ENCODE assay signal across 8 cellular contexts in the genomic region with DNA sequence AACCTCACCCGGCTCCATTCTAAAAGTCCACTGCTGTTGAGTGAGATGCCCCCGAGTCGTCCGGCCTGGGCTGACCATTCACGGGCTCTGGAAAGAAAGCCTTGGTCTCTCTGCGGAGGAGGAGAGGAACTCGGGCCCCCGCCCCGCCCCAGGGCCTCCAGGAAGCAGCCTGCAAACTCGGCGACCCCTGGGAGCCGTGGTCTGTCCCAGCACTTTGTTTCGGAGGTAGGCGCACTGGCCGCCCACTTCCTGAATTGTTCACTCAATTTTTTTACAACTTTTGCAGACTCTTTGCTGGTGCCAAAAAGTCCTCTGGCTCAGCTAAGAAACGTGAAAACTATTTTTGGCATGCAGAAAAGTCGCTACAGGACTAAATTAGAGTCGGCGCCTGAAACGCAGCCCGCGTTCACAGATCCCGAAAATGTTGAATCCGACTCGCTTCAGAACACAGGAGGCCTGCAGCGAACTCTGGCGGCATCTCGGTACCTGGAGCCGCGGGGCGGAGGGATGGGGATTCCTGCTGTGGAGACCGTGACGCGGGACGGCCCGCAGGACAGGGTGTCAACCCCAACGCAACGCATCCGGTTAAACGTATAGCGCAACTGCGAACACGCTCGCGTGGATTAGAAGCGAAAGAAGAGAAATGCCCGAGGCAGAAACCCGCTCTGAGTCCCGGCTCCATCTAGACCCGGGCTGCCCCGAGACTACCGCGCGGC. TPM values are rescaled to one million over a fixed set of nuclear protein-coding genes. Genes with fewer than 3 reads are reported as not detected.
DNase-seq lines count a peak whose midpoint lies in the region; ATAC-seq lines count a peak whose summit lies in the region.

No MANE protein-coding gene starts in this region.

- peak; percentile 92 for DNase-seq in ELR (ENCODE audit: low read depth)
- peak; percentile 38 for DNase-seq in SK-MEL-5 (ENCODE audit: low read depth, low spot score)
- peak; percentile 83 for DNase-seq in ecto neural progenitor cell (ENCODE audit: low spot score)
- DNase-seq in left lobe of liver (ENCODE audit: low spot score), result peak; percentile 54
- peak; percentile 13 for DNase-seq in stimulated activated CD8-positive, alpha-beta memory T cell treated with anti-CD3 and anti-CD28 coated beads, Interleukin-4, amount 100 ng/mL, for 24 hours (ENCODE audit: low read depth)
- no peak for DNase-seq in NCI-H2171 treated with DMSO at 0.1 percent for 48 hours (lab: John Stamatoyannopoulos, UW)
- DNase-seq in NCI-H1436 treated with DMSO at 0.1 percent for 48 hours (lab: John Stamatoyannopoulos, UW), result no peak
- no peak for DNase-seq in globus pallidus (ENCODE audit: low spot score)

- ATAC-seq in left lobe of liver, result peak; percentile 55

- in situ Hi-C loops in SK-MEL-5 (cut with HindIII; ENCODE audit: low pct_unique_long_range_greater_than_20kb, low sequenced_read_pairs), result no loop called here

RNA-seq across cellular contexts. Expression of a gene that starts 1.5 kb away (rescaled TPM):
- total RNA-seq in SK-MEL-5 (2014; rRNA removed; shearing (Covaris generic)), result 3.1 and 4.7 TPM in 2 replicates
- polyA plus RNA-seq in SK-MEL-5 (2015; cell fraction: cytosol; rRNA removed), result 4.4 and 4.6 TPM in 2 replicates
- polyA plus RNA-seq in SK-MEL-5 (2015; cell fraction: nucleus; rRNA removed), result 3.2 and 4.5 TPM in 2 replicates
- total RNA-seq in left lobe of liver, result 9.4 TPM

Comparison
In these comparisons a context has a peak if more than half of its experiments do, and no peak if none do; other contexts are left out.
1. DNase-seq: peak in ELR (single experiment), SK-MEL-5 (single experiment), ecto neural progenitor cell (single experiment), left lobe of liver (single experiment) and stimulated activated CD8-positive, alpha-beta memory T cell treated with anti-CD3 and anti-CD28 coated beads, Interleukin-4, amount 100 ng/mL, for 24 hours (single experiment); none in NCI-H2171 treated with DMSO at 0.1 percent for 48 hours (single experiment), NCI-H1436 treated with DMSO at 0.1 percent for 48 hours (single experiment) and globus pallidus (single experiment).